Comparison of ENCODE assay signal across 8 cellular contexts in the genomic region with DNA sequence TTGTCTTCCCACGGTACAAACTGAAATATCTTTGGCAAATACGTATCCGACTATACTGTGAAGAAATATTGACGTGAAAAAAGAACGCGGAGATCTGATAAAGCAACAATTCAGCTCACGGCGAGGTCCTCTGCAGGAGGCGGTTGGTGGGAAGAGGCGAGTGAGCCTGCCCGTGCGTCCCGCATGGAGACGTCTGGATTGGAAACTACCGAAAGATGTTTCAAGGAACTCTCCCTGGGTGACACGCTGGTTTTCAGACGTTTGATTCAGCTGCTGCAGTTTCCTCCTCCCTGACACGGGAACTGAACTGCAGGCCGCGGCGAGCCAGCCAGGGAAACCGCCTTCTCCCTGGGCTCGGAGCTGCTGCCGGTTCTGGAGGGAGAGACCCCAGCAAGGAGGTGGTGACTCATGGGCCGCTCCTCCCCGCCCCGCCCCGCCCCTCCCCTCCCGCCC. TPM values are rescaled to one million over a fixed set of nuclear protein-coding genes. Genes with fewer than 3 reads are reported as not detected.
DNase-seq lines count a peak whose midpoint lies in the region; ATAC-seq and FAIRE-seq lines count a peak whose summit lies in the region.

No MANE protein-coding gene starts in this region.

- H3K4ac ChIP-seq in mesenchymal stem cell (ENCODE audit: low read depth in 1 of 2, low read length in 2 of 2) = peak overlapping the region; percentile 31 to 84

- no peak for ATAC-seq in GM18867 (IDR thresholded peaks at IDR 0.05; ENCODE audit: unreplicated experiment)

- peak overlapping the region; percentile 28 for H4K91ac ChIP-seq in mesenchymal stem cell (ENCODE audit: low read length)

- no peak overlapping the region for H2BK120ac ChIP-seq in mesenchymal stem cell (ENCODE audit: low read depth, low read length)

- peaks cover 4% of the 10 kb centered on the region for H3K79me1 ChIP-seq in mesenchymal stem cell (replicated peaks; ENCODE audit: low read length, poor library complexity, severe bottlenecking)

- peaks cover 36% of the 10 kb centered on the region for H3K4me1 ChIP-seq in mesenchymal stem cell (ENCODE audit: control insufficient read depth, insufficient read depth, low read depth, low read length)

- H3K14ac ChIP-seq in mesenchymal stem cell (ENCODE audit: low read length in 2 of 2) = peak overlapping the region in 1 of 2 experiments; percentile 72

- peak overlapping the region; percentile 88 for H3K9ac ChIP-seq in mesenchymal stem cell (ENCODE audit: low read length)

- H2AFZ ChIP-seq in mesenchymal stem cell (ENCODE audit: low read depth, low read length) = no peak overlapping the region

- H4K8ac ChIP-seq in mesenchymal stem cell (ENCODE audit: low read length) = no peak overlapping the region

- H2BK15ac ChIP-seq in mesenchymal stem cell (ENCODE audit: low read depth, poor library complexity, severe bottlenecking) = no peak overlapping the region

- FAIRE-seq in GM19239 (lab: Jason Lieb, UNC) = peak; percentile 67

- H3K27ac ChIP-seq in mesenchymal stem cell (ENCODE audit: low read length, poor library complexity, severe bottlenecking) = peak overlapping the region; percentile 86

- H3K18ac ChIP-seq in mesenchymal stem cell (ENCODE audit: low read depth in 1 of 2, low read length in 2 of 2) = peak overlapping the region; percentile 60 to 97

- WGBS in mesenchymal stem cell = 3% methylated on average over 20 of the region's 29 CpGs

- no peak overlapping the region for H2AK5ac ChIP-seq in mesenchymal stem cell (ENCODE audit: low read length, severe bottlenecking)

- H3K9me3 ChIP-seq in mesenchymal stem cell (ENCODE audit: control insufficient read depth, low read length) = no peaks in the 10 kb centered on the region

- peak overlapping the region; percentile 43 to 81 for H3K4me3 ChIP-seq in mesenchymal stem cell (ENCODE audit: insufficient read depth in 1 of 2, low read depth in 1 of 2, low read length in 2 of 2)

- H2BK12ac ChIP-seq in mesenchymal stem cell (ENCODE audit: low read length in 2 of 2) = peak overlapping the region in 1 of 2 experiments; percentile 31

- peaks cover 31 to 37% of the 10 kb centered on the region in 2 experiments for H3K36me3 ChIP-seq in mesenchymal stem cell (ENCODE audit: control insufficient read depth in 1 of 2, insufficient read depth in 2 of 2, low read depth in 1 of 2, low read length in 2 of 2)

- H3K4me2 ChIP-seq in mesenchymal stem cell (ENCODE audit: low read length, poor library complexity, severe bottlenecking) = peak overlapping the region; percentile 87

- H3K27me3 ChIP-seq in mesenchymal stem cell (ENCODE audit: control insufficient read depth in 1 of 2, insufficient read depth in 1 of 2, low read length in 2 of 2) = no peaks in the 10 kb centered on the region

- peak overlapping the region; percentile 20 for H2BK5ac ChIP-seq in mesenchymal stem cell (ENCODE audit: low read depth, low read length, poor library complexity, severe bottlenecking)

- peak overlapping the region in 1 of 2 experiments; percentile 87 for H3K23ac ChIP-seq in mesenchymal stem cell (ENCODE audit: low read length in 2 of 2)

- peak; percentile 77 for DNase-seq in A172 (ENCODE audit: low spot score)
- peak; percentile 64 for DNase-seq in GM19239 (ENCODE audit: insufficient read length, low spot score)
- DNase-seq in NCI-H69 (lab: John Stamatoyannopoulos, UW) = peak; percentile 80
- peak; percentile 85 for DNase-seq in activated CD8-positive, alpha-beta memory T cell treated with anti-CD3 and anti-CD28 coated beads for 24 hours
- peak; percentile 90 for DNase-seq in epidermal melanocyte (ENCODE audit: insufficient read length, low spot score)
- DNase-seq in mesenchymal stem cell = peak; percentile 95
- DNase-seq in stimulated activated CD8-positive, alpha-beta memory T cell treated with anti-CD3 and anti-CD28 coated beads, Interleukin-12 subunit alpha, Interleukin-12 subunit beta, amount 100 ng/mL, for 4 hours (ENCODE audit: low read depth) = peak; percentile 37

RNA-seq across cellular contexts. Expression of a gene that starts 0.4 kb away (rescaled TPM):
- 329 and 393 TPM in 2 replicates for total RNA-seq in A172 (2014; rRNA removed; shearing (Covaris generic))
- polyA plus RNA-seq in mesenchymal stem cell (2013, experiment 1 of 2) = 2,201 TPM
- 2,173 TPM for polyA plus RNA-seq in mesenchymal stem cell (2013, experiment 2 of 2)

Comparison
In these comparisons a context has a peak if more than half of its experiments do, and no peak if none do; other contexts are left out.
1. DNase-seq: peak in every context shown above with its lines; median percentile 95 in mesenchymal stem cell; 90 in epidermal melanocyte; 85 in activated CD8-positive, alpha-beta memory T cell treated with anti-CD3 and anti-CD28 coated beads for 24 hours; 80 in NCI-H69; 77 in A172; 64 in GM19239; 37 in stimulated activated CD8-positive, alpha-beta memory T cell treated with anti-CD3 and anti-CD28 coated beads, Interleukin-12 subunit alpha, Interleukin-12 subunit beta, amount 100 ng/mL, for 4 hours.